In genomic region chr14:64463873-64464272, GRCh38 we compare ENCODE assay signal across 18 cellular contexts.
"Had no signal": no experiment of that assay in that cellular context is flagged by ENCODE, and none has a peak within 500 bp of the region (broad histone marks: within the 10 kb centered on the region; RNA-seq: fewer than 3 reads in every experiment).

No MANE protein-coding gene starts in this region.

- H3K27ac Mint-ChIP-seq: activated T-helper 1 cell treated with anti-CD3 and anti-CD28 coated beads, Interleukin-12 subunit alpha, Interleukin-12 subunit beta, Interleukin-2, Interleukin-4 antibody, amounts not matched to agents 30 ng/mL and 10 ng/mL and 1 ng/mL, durations not matched to agents 14 hours and 24 hours and 36 hours; stimulated activated naive CD8-positive, alpha-beta T cell treated with anti-CD3 and anti-CD28 coated beads, Interleukin-15, amount 100 ng/mL, for 72 hours; T-helper 1 cell treated with Interleukin-12 subunit alpha and Interleukin-12 subunit beta and Interleukin-4 antibody, amounts not matched to agents 30 μg/mL and 1 μg/mL, for 36 hours had no signal

- H3K9me3 ChIP-seq: ascending aorta, lower lobe of right lung, psoas muscle, spleen, thoracic aorta had no signal

- DNase-seq: activated CD4-positive, alpha-beta T cell treated with anti-CD3 and anti-CD28 coated beads, Interleukin-2, amount 50 U/mL, for 4 hours; activated CD8-positive, alpha-beta memory T cell treated with anti-CD3 and anti-CD28 coated beads, Interleukin-2, amount 50 U/mL, for 4 hours; activated naive CD4-positive, alpha-beta T cell treated with Interleukin-2 at 50 U/mL for 16 hours; activated naive CD8-positive, alpha-beta T cell treated with anti-CD3 and anti-CD28 coated beads, Interleukin-2, amount 50 U/mL, for 24 hours; glutamatergic neuron; lower lobe of right lung; naive thymus-derived CD4-positive, alpha-beta T cell; occipital lobe; psoas muscle; spleen; stimulated activated CD4-positive, alpha-beta T cell treated with anti-CD3 and anti-CD28 coated beads, Interleukin-1b, Interleukin-23, amount 100 ng/mL, for 48 hours; stimulated activated naive CD8-positive, alpha-beta T cell treated with anti-CD3 and anti-CD28 coated beads, Interleukin-15, amount 100 ng/mL, for 72 hours had no signal

- H3K9me3 Mint-ChIP-seq: activated naive CD8-positive, alpha-beta T cell treated with anti-CD3 and anti-CD28 coated beads, Interleukin-2, amount 50 U/mL, for 24 hours; activated T-helper 1 cell treated with anti-CD3 and anti-CD28 coated beads, Interleukin-12 subunit alpha, Interleukin-12 subunit beta, Interleukin-2, Interleukin-4 antibody, amounts not matched to agents 30 ng/mL and 10 ng/mL and 1 ng/mL, durations not matched to agents 14 hours and 24 hours and 36 hours; stimulated activated naive CD8-positive, alpha-beta T cell treated with anti-CD3 and anti-CD28 coated beads, Interleukin-15, amount 100 ng/mL, for 72 hours; T-helper 1 cell treated with Interleukin-12 subunit alpha and Interleukin-12 subunit beta and Interleukin-4 antibody, amounts not matched to agents 30 μg/mL and 1 μg/mL, for 36 hours had no signal

- H3K27me3 Mint-ChIP-seq: activated naive CD8-positive, alpha-beta T cell treated with anti-CD3 and anti-CD28 coated beads, Interleukin-2, amount 50 U/mL, for 24 hours; stimulated activated naive CD8-positive, alpha-beta T cell treated with anti-CD3 and anti-CD28 coated beads, Interleukin-15, amount 100 ng/mL, for 72 hours had no signal

- FAIRE-seq: endometrium had no signal

- H3K27ac ChIP-seq: lower lobe of right lung, psoas muscle, thoracic aorta had no signal

- ATAC-seq: activated naive CD8-positive, alpha-beta T cell treated with anti-CD3 and anti-CD28 coated beads, Interleukin-2, amount 50 U/mL, for 24 hours; lower lobe of right lung; naive thymus-derived CD4-positive, alpha-beta T cell; psoas muscle; sciatic nerve; stimulated activated naive CD8-positive, alpha-beta T cell treated with anti-CD3 and anti-CD28 coated beads, Interleukin-15, amount 100 ng/mL, for 72 hours had no signal

- H3K27me3 ChIP-seq: ascending aorta had no signal

- H3K36me3 ChIP-seq: ascending aorta, lower lobe of right lung had no signal
